21 cellular contexts compared by ENCODE assay signal in the genomic region with DNA sequence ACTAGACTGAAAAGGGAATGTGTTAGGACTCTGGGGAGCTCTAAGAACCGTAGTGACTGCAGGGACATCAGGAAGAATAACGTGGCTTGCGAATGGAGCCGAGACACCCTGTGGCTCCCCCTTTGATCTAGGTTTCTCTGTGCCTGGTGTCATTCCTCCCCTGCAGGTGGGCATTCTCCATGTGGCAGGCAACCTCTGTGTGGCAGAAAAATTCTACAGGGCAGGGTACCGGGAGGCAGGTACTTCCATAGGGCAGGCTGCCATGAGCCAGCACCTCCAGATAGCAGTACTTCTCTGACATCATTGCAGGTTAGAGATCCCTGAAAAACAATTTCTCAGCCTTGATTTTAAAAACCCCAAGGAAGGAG. TPM values are rescaled to one million over a fixed set of nuclear protein-coding genes. Genes with fewer than 3 reads are reported as not detected.
A peak's percentile ranks its signal among the peaks of the same experiment; 100 is the strongest.
DNase-seq lines count a peak whose midpoint lies in the region; ATAC-seq and TF ChIP-seq lines count a peak whose summit lies in the region.
"Had no signal": no experiment of that assay in that cellular context is flagged by ENCODE, and none has a peak within 500 bp of the region (broad histone marks: within the 10 kb centered on the region; RNA-seq: fewer than 3 reads in every experiment).

No MANE protein-coding gene starts in this region.

- H2AK5ac ChIP-seq in mesenchymal stem cell (ENCODE audit: low read length, severe bottlenecking), result no peak overlapping the region

- H3K4me1 ChIP-seq in right cardiac atrium (ENCODE audit: control insufficient read depth, insufficient read depth, low read length), result peaks cover 4% of the 10 kb centered on the region
- H3K4me1 ChIP-seq in mesenchymal stem cell (ENCODE audit: control insufficient read depth, insufficient read depth, low read depth, low read length), result peaks cover 3% of the 10 kb centered on the region
- peaks cover under 1% of the 10 kb centered on the region for H3K4me1 ChIP-seq in vagina
- H3K4me1 ChIP-seq: body of pancreas, right lobe of liver had no signal

- H4K8ac ChIP-seq in mesenchymal stem cell (ENCODE audit: low read length), result peak overlapping the region; percentile 22

- ATAC-seq in right cardiac atrium (no peak), left ventricle myocardium superior (no peak), omental fat pad (ENCODE audit: low FRiP score) (no peak)
- ATAC-seq: Panc1, right lobe of liver had no signal

- H3K9me3 Mint-ChIP-seq in chondrocyte (ENCODE audit: low read depth), result no peaks in the 10 kb centered on the region
- H3K9me3 Mint-ChIP-seq: activated naive CD8-positive, alpha-beta T cell treated with anti-CD3 and anti-CD28 coated beads, Interleukin-2, amount 10 ng/mL, durations not matched to agents 7 days and 5 days had no signal

- H3K36me3 ChIP-seq in mesenchymal stem cell (ENCODE audit: control insufficient read depth in 1 of 2, insufficient read depth in 2 of 2, low read depth in 1 of 2, low read length in 2 of 2) (no peaks in the 10 kb centered on the region), vagina (no peaks in the 10 kb centered on the region)
- H3K36me3 ChIP-seq: left lung, right lobe of liver had no signal

- no peak for TF ChIP-seq POLR2A in vagina (IDR thresholded peaks at IDR 0.05)

- H3K27ac ChIP-seq in right cardiac atrium (ENCODE audit: low read length) (peak overlapping the region; percentile 45), mesenchymal stem cell (ENCODE audit: low read length, poor library complexity, severe bottlenecking) (no peak overlapping the region), vagina (peak overlapping the region; percentile 0), substantia nigra (ENCODE audit: low read depth, low read length, poor library complexity, severe bottlenecking) (no peak overlapping the region)
- H3K27ac ChIP-seq: body of pancreas, right lobe of liver, VCaP had no signal

- H2BK12ac ChIP-seq in mesenchymal stem cell (ENCODE audit: low read length in 2 of 2), result peak overlapping the region in 1 of 2 experiments; percentile 47

- no peak overlapping the region for H3K4me2 ChIP-seq in mesenchymal stem cell (ENCODE audit: low read length, poor library complexity, severe bottlenecking)

- no peak overlapping the region for H2BK120ac ChIP-seq in mesenchymal stem cell (ENCODE audit: low read depth, low read length)

- no peak for DNase-seq in right cardiac atrium
- no peak for DNase-seq in left ventricle myocardium superior
- DNase-seq in chondrocyte (ENCODE audit: low spot score), result no peak
- DNase-seq in mesenchymal stem cell, result no peak
- no peak for DNase-seq in vagina (ENCODE audit: extremely low spot score in 2 of 2)
- DNase-seq in NCI-H1694 (lab: John Stamatoyannopoulos, UW), result no peak
- no peak for DNase-seq in omental fat pad (ENCODE audit: low spot score)
- DNase-seq in substantia nigra (lab: John Stamatoyannopoulos, UW), result no peak
- DNase-seq: activated CD4-positive, alpha-beta T cell treated with anti-CD3 and anti-CD28 coated beads, Interleukin-2, amount 50 U/mL, for 1 hour; activated CD8-positive, alpha-beta memory T cell treated with anti-CD3 and anti-CD28 coated beads, Interleukin-2, amount 50 U/mL, for 48 hours; activated naive CD8-positive, alpha-beta T cell treated with anti-CD3 and anti-CD28 coated beads, Interleukin-2, amount 10 ng/mL, durations not matched to agents 7 days and 5 days; body of pancreas; C1 segment of cervical spinal cord; cortex of kidney; left lung; MM.1S; right lobe of liver; T-helper 2 cell had no signal

- H3K27me3 ChIP-seq in right cardiac atrium (ENCODE audit: control insufficient read depth, insufficient read depth) (no peaks in the 10 kb centered on the region), mesenchymal stem cell (ENCODE audit: control insufficient read depth in 1 of 2, insufficient read depth in 1 of 2, low read length in 2 of 2) (no peaks in the 10 kb centered on the region), vagina (no peaks in the 10 kb centered on the region)
- H3K27me3 ChIP-seq: body of pancreas, left lung, right lobe of liver had no signal

- intact Hi-C loops in right cardiac atrium (cut with DNase I) (no loop called here), left ventricle myocardium superior (cut with micrococcal nuclease) (no loop called here), vagina (cut with DNase I) (no loop called here)

- H3K4me3 Mint-ChIP-seq in chondrocyte (ENCODE audit: unreplicated experiment), result no peak overlapping the region
- H3K4me3 Mint-ChIP-seq: activated naive CD8-positive, alpha-beta T cell treated with anti-CD3 and anti-CD28 coated beads, Interleukin-2, amount 10 ng/mL, durations not matched to agents 7 days and 5 days had no signal

- peak overlapping the region in 1 of 2 experiments; percentile 23 for H3K23ac ChIP-seq in mesenchymal stem cell (ENCODE audit: low read length in 2 of 2)

- H3K27me3 Mint-ChIP-seq in chondrocyte (ENCODE audit: low read depth), result peaks cover 5% of the 10 kb centered on the region

- peaks cover 37% of the 10 kb centered on the region for H3K4me1 Mint-ChIP-seq in chondrocyte (ENCODE audit: low read depth)

- H3K14ac ChIP-seq in mesenchymal stem cell (ENCODE audit: low read length in 2 of 2), result peak overlapping the region in 1 of 2 experiments; percentile 26

- H3K4me3 ChIP-seq in right cardiac atrium (ENCODE audit: low read length), result no peak overlapping the region
- no peak overlapping the region for H3K4me3 ChIP-seq in mesenchymal stem cell (ENCODE audit: insufficient read depth in 1 of 2, low read depth in 1 of 2, low read length in 2 of 2)
- no peak overlapping the region for H3K4me3 ChIP-seq in vagina
- H3K4me3 ChIP-seq: body of pancreas, left lung, right lobe of liver had no signal

- H3K79me1 ChIP-seq in mesenchymal stem cell (replicated peaks; ENCODE audit: low read length, poor library complexity, severe bottlenecking), result no peaks in the 10 kb centered on the region

- H2BK5ac ChIP-seq in mesenchymal stem cell (ENCODE audit: low read depth, low read length, poor library complexity, severe bottlenecking), result no peak overlapping the region

- peak overlapping the region; percentile 9 for H3K9ac ChIP-seq in mesenchymal stem cell (ENCODE audit: low read length)

- peak overlapping the region; percentile 16 for H4K91ac ChIP-seq in mesenchymal stem cell (ENCODE audit: low read length)

- TF ChIP-seq CTCF in chondrocyte (IDR thresholded peaks at IDR 0.05) (no peak), vagina (IDR thresholded peaks at IDR 0.05) (no peak), omental fat pad (IDR thresholded peaks at IDR 0.05) (no peak)

- H3K36me3 Mint-ChIP-seq in chondrocyte (ENCODE audit: low read depth), result no peaks in the 10 kb centered on the region
- H3K36me3 Mint-ChIP-seq: activated naive CD8-positive, alpha-beta T cell treated with anti-CD3 and anti-CD28 coated beads, Interleukin-2, amount 10 ng/mL, durations not matched to agents 7 days and 5 days had no signal

- H3K18ac ChIP-seq in mesenchymal stem cell (ENCODE audit: low read depth in 1 of 2, low read length in 2 of 2), result peak overlapping the region in 1 of 2 experiments; percentile 54

- peak overlapping the region; percentile 81 for H3K27ac Mint-ChIP-seq in chondrocyte (ENCODE audit: unreplicated experiment)
- H3K27ac Mint-ChIP-seq: activated naive CD8-positive, alpha-beta T cell treated with anti-CD3 and anti-CD28 coated beads, Interleukin-2, amount 10 ng/mL, durations not matched to agents 7 days and 5 days had no signal

- H2AFZ ChIP-seq in mesenchymal stem cell (ENCODE audit: low read depth, low read length), result no peak overlapping the region

- H3K9me3 ChIP-seq in right cardiac atrium (ENCODE audit: control insufficient read depth, low read length), result no peaks in the 10 kb centered on the region
- no peaks in the 10 kb centered on the region for H3K9me3 ChIP-seq in mesenchymal stem cell (ENCODE audit: control insufficient read depth, low read length)
- no peaks in the 10 kb centered on the region for H3K9me3 ChIP-seq in vagina
- H3K9me3 ChIP-seq: body of pancreas, left lung, right lobe of liver had no signal

- H3K4ac ChIP-seq in mesenchymal stem cell (ENCODE audit: low read depth in 1 of 2, low read length in 2 of 2), result no peak overlapping the region

- H2BK15ac ChIP-seq in mesenchymal stem cell (ENCODE audit: low read depth, poor library complexity, severe bottlenecking), result no peak overlapping the region

- whole genome bisulfite sequencing in right cardiac atrium, result 68% methylated on average over 5 of the region's 5 CpGs
- 64% methylated on average over 5 of the region's 5 CpGs for WGBS in mesenchymal stem cell

RNA-seq across cellular contexts. Expression of gene ROPN1L, which starts 43.1 kb away (rescaled TPM):
- 1 to 10 TPM in 2 of 4 donors, under 1 TPM in 2; 0.78 to 1.5 (median 1.1) TPM for total RNA-seq in right cardiac atrium
- 0.93 TPM for polyA plus RNA-seq in right cardiac atrium
- total RNA-seq in left ventricle myocardium superior, result 0.20 TPM
- total RNA-seq in chondrocyte, result 0.37 to 0.64 TPM (median 0.39 TPM) in 3 replicates
- 0.43 TPM for polyA plus RNA-seq in mesenchymal stem cell (2013, experiment 1 of 2)
- polyA plus RNA-seq in mesenchymal stem cell (2013, experiment 2 of 2), result 0.29 TPM
- total RNA-seq in vagina, result 4.2 TPM
- total RNA-seq in omental fat pad, result 1 to 10 TPM in 2 of 4 donors, under 1 TPM in 1, not detected in 1; 0.56 to 2.2 (median 1.4) TPM
- total RNA-seq: ureter had no signal

Comparison
In these comparisons a context has a peak if more than half of its experiments do, and no peak if none do; other contexts are left out.
1. H3K27ac ChIP-seq: peak in right cardiac atrium (single experiment) and vagina (single experiment); none in mesenchymal stem cell (single experiment) and substantia nigra (single experiment).